In genomic region chr17:40062347-40063033, GRCh38 we compare ENCODE assay signal across 8 cellular contexts. TPM values are rescaled to one million over a fixed set of nuclear protein-coding genes. Genes with fewer than 3 reads are reported as not detected.
DNase-seq lines count a peak whose midpoint lies in the region; ATAC-seq and TF ChIP-seq lines count a peak whose summit lies in the region.

TSS of gene THRA (plus strand) at chr17:40062965. CDS start at chr17:40074489, 11,524 bp downstream.

- H3K9me3 Mint-ChIP-seq in dendritic cell treated with granulocyte-macrophage colony-stimulating factor and Interleukin-4, amounts not matched to agents 40 ng/mL and 50 ng/mL, for 4 days = no peaks in the 10 kb centered on the region

- peak; percentile 62 for DNase-seq in COLO668 (lab: John Stamatoyannopoulos, UW; ENCODE audit: unreplicated experiment)
- DNase-seq in NB4 (ENCODE audit: low read depth) = peak; percentile 81
- peak; percentile 25 to 44 for DNase-seq in activated CD4-positive, alpha-beta T cell treated with anti-CD3 and anti-CD28 coated beads, Interleukin-2, amount 50 U/mL, for 24 hours (ENCODE audit: low read depth in 1 of 2, low spot score in 1 of 2)
- peak; percentile 74 to 95 for DNase-seq in left lung
- DNase-seq in stimulated activated CD4-positive, alpha-beta T cell treated with anti-CD3 and anti-CD28 coated beads, Interleukin-2, amount 100 ng/mL, for 24 hours = peak; percentile 71 to 77

- no peaks in the 10 kb centered on the region for H3K27me3 ChIP-seq in left lung

- H3K27ac Mint-ChIP-seq in dendritic cell treated with granulocyte-macrophage colony-stimulating factor and Interleukin-4, amounts not matched to agents 40 ng/mL and 50 ng/mL, for 4 days = peak within 1 kb of the TSS; percentile 38

- intact Hi-C loops in dendritic cell treated with granulocyte-macrophage colony-stimulating factor and Interleukin-4, amounts not matched to agents 40 ng/mL and 50 ng/mL, for 4 days (cut with micrococcal nuclease) = loop anchor here (1.0 kb wide), 1 partner anchor 49 kb away; no protein-coding TSS in a partner anchor
- intact Hi-C loops in left lung (cut with DNase I) = no loop called here

- ATAC-seq in GM21619 (IDR thresholded peaks at IDR 0.05; ENCODE audit: unreplicated experiment) = peak; percentile 55
- peak; percentile 84 for ATAC-seq in left lung
- no peak for ATAC-seq in GM19395 (IDR thresholded peaks at IDR 0.05; ENCODE audit: unreplicated experiment)

- H3K27ac ChIP-seq in left lung = peak within 1 kb of the TSS; percentile 86 to 94

- TF ChIP-seq CTCF in NB4 (IDR thresholded peaks at IDR 0.05; ENCODE audit: low read depth, low read length) (no peak), left lung (IDR thresholded peaks at IDR 0.05) (no peak)

- no peaks in the 10 kb centered on the region for H3K36me3 ChIP-seq in left lung

- H3K27me3 Mint-ChIP-seq in dendritic cell treated with granulocyte-macrophage colony-stimulating factor and Interleukin-4, amounts not matched to agents 40 ng/mL and 50 ng/mL, for 4 days = peaks cover 34% of the 10 kb centered on the region

- H3K4me3 ChIP-seq in NB4 (ENCODE audit: low read depth, low read length) (peak within 1 kb of the TSS; percentile 85), left lung (peak within 1 kb of the TSS; percentile 91 to 98)

- H3K36me3 Mint-ChIP-seq in dendritic cell treated with granulocyte-macrophage colony-stimulating factor and Interleukin-4, amounts not matched to agents 40 ng/mL and 50 ng/mL, for 4 days (ENCODE audit: low read depth) = no peaks in the 10 kb centered on the region

- H3K9me3 ChIP-seq in left lung = no peaks in the 10 kb centered on the region

- H3K4me1 Mint-ChIP-seq in dendritic cell treated with granulocyte-macrophage colony-stimulating factor and Interleukin-4, amounts not matched to agents 40 ng/mL and 50 ng/mL, for 4 days (ENCODE audit: low read depth) = peaks cover 47% of the 10 kb centered on the region

- peaks cover 16 to 47% of the 10 kb centered on the region in 2 donors for H3K4me1 ChIP-seq in left lung

- H3K4me3 Mint-ChIP-seq in dendritic cell treated with granulocyte-macrophage colony-stimulating factor and Interleukin-4, amounts not matched to agents 40 ng/mL and 50 ng/mL, for 4 days = peak within 1 kb of the TSS; percentile 79

- TF ChIP-seq POLR2A in NB4 (IDR thresholded peaks at IDR 0.05; ENCODE audit: extremely low read depth, insufficient read length) = peak; percentile 22

RNA-seq across cellular contexts. Expression of gene THRA, which starts in this region (rescaled TPM):
- 10 to 100 TPM; 37.9 to 45.2 TPM for total RNA-seq in left lung

Comparison
In these comparisons a context has a peak if more than half of its experiments do, and no peak if none do; other contexts are left out.
1. DNase-seq: peak in every context shown above with its lines; median percentile 84 in left lung; 81 in NB4; 74 in stimulated activated CD4-positive, alpha-beta T cell treated with anti-CD3 and anti-CD28 coated beads, Interleukin-2, amount 100 ng/mL, for 24 hours; 62 in COLO668; 34 in activated CD4-positive, alpha-beta T cell treated with anti-CD3 and anti-CD28 coated beads, Interleukin-2, amount 50 U/mL, for 24 hours.